18 cellular contexts compared by ENCODE assay signal in genomic region chr2:26268184-26268583, GRCh38. TPM values are rescaled to one million over a fixed set of nuclear protein-coding genes. Genes with fewer than 3 reads are reported as not detected.
DNase-seq lines count a peak whose midpoint lies in the region; ATAC-seq and TF ChIP-seq lines count a peak whose summit lies in the region.
"Had no signal": no experiment of that assay in that cellular context is flagged by ENCODE, and none has a peak within 500 bp of the region (broad histone marks: within the 10 kb centered on the region; RNA-seq: fewer than 3 reads in every experiment).

No MANE protein-coding gene starts in this region.

- no peak for TF ChIP-seq CTCF in cardiac fibroblast (IDR thresholded peaks at IDR 0.05; ENCODE audit: low read depth, low read length)
- no peak for TF ChIP-seq CTCF in type B pancreatic cell (conservative IDR thresholded peaks at IDR 0.05)
- TF ChIP-seq CTCF in upper lobe of left lung (IDR thresholded peaks at IDR 0.05): no peak

- H3K4me3 ChIP-seq in GM23248 (no peak overlapping the region), cardiac fibroblast (replicated peaks in 1 of 2; ENCODE audit: low read depth in 2 of 2, low read length in 2 of 2) (no peak overlapping the region), upper lobe of left lung (no peak overlapping the region), SJCRH30 (no peak overlapping the region), H7 (ENCODE audit: insufficient read depth, low read depth, low read length) (no peak overlapping the region)
- H3K4me3 ChIP-seq: skin epidermis had no signal

- H3K36me3 Mint-ChIP-seq in memory B cell: peaks cover 15% of the 10 kb centered on the region
- H3K36me3 Mint-ChIP-seq in type B pancreatic cell: peaks cover 14% of the 10 kb centered on the region

- H3K4me1 ChIP-seq in GM23248 (ENCODE audit: insufficient read depth) (peaks cover 27% of the 10 kb centered on the region), upper lobe of left lung (peaks cover 5 to 26% (median 12%) of the 10 kb centered on the region in 4 donors), SJCRH30 (no peaks in the 10 kb centered on the region)

- H3K4me1 Mint-ChIP-seq in memory B cell: peaks cover 10% of the 10 kb centered on the region
- no peaks in the 10 kb centered on the region for H3K4me1 Mint-ChIP-seq in type B pancreatic cell (ENCODE audit: unreplicated experiment)

- no peaks in the 10 kb centered on the region for H4K20me1 ChIP-seq in GM23248 (ENCODE audit: insufficient read depth)

- TF ChIP-seq EP300 in upper lobe of left lung (IDR thresholded peaks at IDR 0.05): no peak

- H3K4me2 ChIP-seq in GM23248 (ENCODE audit: unreplicated experiment): no peak overlapping the region

- no peak overlapping the region for H3K9ac ChIP-seq in GM23248

- peaks cover 10% of the 10 kb centered on the region for H3K79me2 ChIP-seq in GM23248 (ENCODE audit: insufficient read depth)

- peaks cover 37% of the 10 kb centered on the region for H3F3A ChIP-seq in GM23248 (ENCODE audit: insufficient read depth)

- peak; percentile 48 for DNase-seq in GM23248
- DNase-seq in NOMO-1 (lab: John Stamatoyannopoulos, UW; ENCODE audit: unreplicated experiment in 2 of 2): peak; percentile 21 to 29
- DNase-seq in cardiac fibroblast (ENCODE audit: low read depth in 2 of 2): peak; percentile 53 to 63
- no peak for DNase-seq in memory B cell (ENCODE audit: low spot score in 2 of 2)
- no peak for DNase-seq in type B pancreatic cell (ENCODE audit: extremely low spot score, unreplicated experiment)
- DNase-seq in upper lobe of left lung: no peak
- DNase-seq in SJCRH30: no peak
- no peak for DNase-seq in H7
- DNase-seq: activated B cell treated with CpG ODN at 0.5 μM for 24 hours; activated naive CD8-positive, alpha-beta T cell treated with anti-CD3 and anti-CD28 coated beads, Interleukin-2, amount 10 ng/mL, durations not matched to agents 7 days and 5 days; activated T-cell treated with anti-CD3 and anti-CD28 coated beads, Interleukin-2, amount 50 U/mL, for 72 hours; Calu3; GDM1; naive B cell; NCI-H1105; NCI-H748 treated with DMSO at 0.1 percent for 48 hours had no signal

- 0 out of 2 replicates have a peak overlapping the region, but pooled peaks have one; percentile 13 for H3K27ac ChIP-seq in GM23248
- H3K27ac ChIP-seq in upper lobe of left lung: no peak overlapping the region
- H3K27ac ChIP-seq in SJCRH30: no peak overlapping the region

- no peak overlapping the region for H2AFZ ChIP-seq in GM23248

- H3K9me3 Mint-ChIP-seq in memory B cell (no peaks in the 10 kb centered on the region), type B pancreatic cell (no peaks in the 10 kb centered on the region)
- H3K9me3 Mint-ChIP-seq: activated B cell treated with CpG ODN at 0.5 μM for 24 hours; activated naive CD8-positive, alpha-beta T cell treated with anti-CD3 and anti-CD28 coated beads, Interleukin-2, amount 10 ng/mL, durations not matched to agents 7 days and 5 days; activated T-cell treated with anti-CD3 and anti-CD28 coated beads, Interleukin-2, amount 50 U/mL, for 72 hours; naive B cell; T-helper 1 cell treated with Interleukin-12 subunit alpha and Interleukin-12 subunit beta and Interleukin-4 antibody, amounts not matched to agents 30 μg/mL and 1 μg/mL, for 36 hours had no signal

- TF ChIP-seq POLR2A in upper lobe of left lung (IDR thresholded peaks at IDR 0.05): no peak

- H3K27me3 Mint-ChIP-seq in memory B cell (no peaks in the 10 kb centered on the region), type B pancreatic cell (no peaks in the 10 kb centered on the region)
- H3K27me3 Mint-ChIP-seq: activated B cell treated with CpG ODN at 0.5 μM for 24 hours; activated naive CD8-positive, alpha-beta T cell treated with anti-CD3 and anti-CD28 coated beads, Interleukin-2, amount 10 ng/mL, durations not matched to agents 7 days and 5 days; naive B cell had no signal

- H3K27me3 ChIP-seq in GM23248 (replicated peaks; ENCODE audit: insufficient read depth) (no peaks in the 10 kb centered on the region), upper lobe of left lung (no peaks in the 10 kb centered on the region), SJCRH30 (no peaks in the 10 kb centered on the region), H7 (ENCODE audit: control insufficient read depth, insufficient read depth, low read length) (no peaks in the 10 kb centered on the region)

- H3K4me3 Mint-ChIP-seq in memory B cell (no peak overlapping the region), type B pancreatic cell (no peak overlapping the region)
- H3K4me3 Mint-ChIP-seq: activated B cell treated with CpG ODN at 0.5 μM for 24 hours; activated naive CD8-positive, alpha-beta T cell treated with anti-CD3 and anti-CD28 coated beads, Interleukin-2, amount 10 ng/mL, durations not matched to agents 7 days and 5 days; activated T-cell treated with anti-CD3 and anti-CD28 coated beads, Interleukin-2, amount 50 U/mL, for 72 hours; naive B cell; T-helper 1 cell treated with Interleukin-12 subunit alpha and Interleukin-12 subunit beta and Interleukin-4 antibody, amounts not matched to agents 30 μg/mL and 1 μg/mL, for 36 hours had no signal

- in situ Hi-C loops in GM23248 (cut with MboI): no loop called here

- no peak for ATAC-seq in memory B cell (ENCODE audit: low read depth)
- no peak for ATAC-seq in upper lobe of left lung (ENCODE audit: low FRiP score in 2 of 2)
- ATAC-seq: activated T-cell treated with anti-CD3 and anti-CD28 coated beads, Interleukin-2, amount 50 U/mL, for 72 hours had no signal

- peaks cover 8% of the 10 kb centered on the region; the same call in 1 of the 2 replicates for H3K36me3 ChIP-seq in GM23248 (ENCODE audit: low read depth)
- H3K36me3 ChIP-seq in upper lobe of left lung: peaks cover 0 to 32% (median 5%) of the 10 kb centered on the region in 4 donors
- H3K36me3 ChIP-seq in SJCRH30: peaks cover 15% of the 10 kb centered on the region
- no peaks in the 10 kb centered on the region for H3K36me3 ChIP-seq in H7 (replicated peaks; ENCODE audit: control insufficient read depth, insufficient read depth, low read length)

- peak overlapping the region; percentile 60 for H3K27ac Mint-ChIP-seq in memory B cell
- no peak overlapping the region for H3K27ac Mint-ChIP-seq in type B pancreatic cell
- H3K27ac Mint-ChIP-seq: activated B cell treated with CpG ODN at 0.5 μM for 24 hours; activated naive CD8-positive, alpha-beta T cell treated with anti-CD3 and anti-CD28 coated beads, Interleukin-2, amount 10 ng/mL, durations not matched to agents 7 days and 5 days; activated T-cell treated with anti-CD3 and anti-CD28 coated beads, Interleukin-2, amount 50 U/mL, for 72 hours; T-helper 1 cell treated with Interleukin-12 subunit alpha and Interleukin-12 subunit beta and Interleukin-4 antibody, amounts not matched to agents 30 μg/mL and 1 μg/mL, for 36 hours had no signal

- H3K9me3 ChIP-seq in GM23248 (ENCODE audit: low read depth) (no peaks in the 10 kb centered on the region), upper lobe of left lung (no peaks in the 10 kb centered on the region), SJCRH30 (replicated peaks) (no peaks in the 10 kb centered on the region)

- 73 to 77% methylated on average over 5 of the region's 5 CpGs for WGBS in GM23248 (ENCODE audit: low coverage in 1 of 2, low lambda C conversion rate in 2 of 2, missing lambda C conversion rate in 2 of 2), 2 experiments
- WGBS in upper lobe of left lung, 2 donors: 81 to 85% methylated on average over 5 of the region's 5 CpGs

- H3K9me2 ChIP-seq in GM23248 (ENCODE audit: insufficient read depth): no peaks in the 10 kb centered on the region

RNA-seq across cellular contexts. Expression of gene HADHB, which starts 23.4 kb away (rescaled TPM):
- total RNA-seq in GM23248 (2014; rRNA removed; shearing (Covaris generic)): 93.3 and 99.2 TPM in 2 replicates
- 139 and 140 TPM in 2 replicates for polyA plus RNA-seq in GM23248 (2016; fragmentation: Nextera tagmentation; extraction: Ambion mirVana)
- total RNA-seq in type B pancreatic cell (ENCODE audit: low replicate concordance): 110 and 123 TPM in 2 replicates
- total RNA-seq in upper lobe of left lung: 100 to 1,000 TPM in 2 of 6 donors, 10 to 100 TPM in 4; 67.1 to 124 (median 91.2) TPM
- 150 and 154 TPM in 2 replicates for total RNA-seq in SJCRH30 (2014; rRNA removed; shearing (Covaris generic))
- total RNA-seq in H7 (2014; rRNA removed; shearing (Covaris generic)): 78.7 and 88.7 TPM in 2 replicates

RNA-seq across cellular contexts. Expression of gene HADHA, which starts 23.8 kb away (rescaled TPM):
- 106 and 121 TPM in 2 replicates for total RNA-seq in GM23248 (2014; rRNA removed; shearing (Covaris generic))
- polyA plus RNA-seq in GM23248 (2016; fragmentation: Nextera tagmentation; extraction: Ambion mirVana): 122 and 125 TPM in 2 replicates
- total RNA-seq in type B pancreatic cell (ENCODE audit: low replicate concordance): 125 and 137 TPM in 2 replicates
- total RNA-seq in upper lobe of left lung: 100 to 1,000 TPM in 4 of 6 donors, 10 to 100 TPM in 2; 61.8 to 120 (median 110) TPM
- total RNA-seq in SJCRH30 (2014; rRNA removed; shearing (Covaris generic)): 168 and 172 TPM in 2 replicates
- total RNA-seq in H7 (2014; rRNA removed; shearing (Covaris generic)): 111 and 137 TPM in 2 replicates

Comparison
In these comparisons a context has a peak if more than half of its experiments do, and no peak if none do; other contexts are left out.
1. DNase-seq: peak in GM23248 (single experiment), NOMO-1 (2 of 2) and cardiac fibroblast (2 of 2); none in memory B cell (0 of 2), type B pancreatic cell (single experiment), upper lobe of left lung (0 of 2), SJCRH30 (0 of 2) and H7 (single experiment).